Comparison of ENCODE assay signal across 15 cellular contexts in the genomic region with DNA sequence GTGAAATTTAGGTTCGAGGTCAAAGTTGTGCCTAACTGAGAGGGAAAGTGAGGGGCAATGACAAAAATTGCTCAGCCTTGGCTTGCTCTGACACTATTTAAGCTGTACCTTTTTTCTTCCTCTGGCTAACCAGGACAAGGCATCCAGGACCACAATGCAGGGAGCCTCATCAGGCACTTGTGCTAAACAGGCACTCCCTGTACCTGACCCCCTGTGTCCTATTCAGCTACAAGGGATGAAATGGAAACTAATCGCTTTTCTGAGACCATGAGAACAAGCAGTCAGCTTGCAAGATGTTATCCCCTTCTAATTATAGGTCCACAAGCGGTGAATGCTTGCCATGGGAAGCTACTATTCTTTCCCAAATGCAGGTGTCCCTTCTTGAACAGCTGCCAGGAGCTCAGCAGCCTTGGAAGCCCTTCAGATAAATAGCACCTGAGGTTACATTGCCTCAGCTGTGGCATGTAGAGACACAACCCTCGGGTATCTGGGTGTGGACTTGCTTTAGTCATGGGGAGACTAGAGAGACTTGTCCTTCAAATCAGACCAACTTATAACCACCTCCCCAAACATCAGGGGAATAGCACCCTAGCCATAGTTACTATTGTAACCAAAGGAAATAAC. TPM values are rescaled to one million over a fixed set of nuclear protein-coding genes. Genes with fewer than 3 reads are reported as not detected.
DNase-seq lines count a peak whose midpoint lies in the region; ATAC-seq and TF ChIP-seq lines count a peak whose summit lies in the region.
"Had no signal": no experiment of that assay in that cellular context is flagged by ENCODE, and none has a peak within 500 bp of the region (broad histone marks: within the 10 kb centered on the region; RNA-seq: fewer than 3 reads in every experiment).

No MANE protein-coding gene starts in this region.

- H3K4me3 Mint-ChIP-seq in activated T-helper 17 cell treated with anti-CD3 and anti-CD28 coated beads, Interleukin-2, amount 50 U/mL, for 72 hours = no peak overlapping the region
- H3K4me3 Mint-ChIP-seq: CD4-positive, alpha-beta T cell; central memory CD8-positive, alpha-beta T cell; neural crest cell had no signal

- TSS peak; percentile 84 for BruUV-seq in mammary epithelial cell (replicated peaks; lab: Mats Ljungman, UMichigan)

- CTCF ChIA-PET in mammary epithelial cell (lab: Charles Lee; ENCODE audit: low non-redundant PET) = no interaction called here

- WGBS in mammary epithelial cell (ENCODE audit: low coverage, missing lambda C conversion rate) = 11% methylated on average over 4 of the region's 4 CpGs

- DNase-seq in LoVo (ENCODE audit: low spot score) (peak; percentile 86), NCI-H2171 treated with DMSO at 0.1 percent for 48 hours (lab: John Stamatoyannopoulos, UW) (peak; percentile 85), mammary epithelial cell (peak; percentile 100), 8988T (no peak)
- DNase-seq: activated gamma-delta T cell; CD4-positive, alpha-beta T cell; NCI-H526 treated with DMSO at 0.1 percent for 48 hours; stimulated activated CD4-positive, alpha-beta T cell treated with anti-CD3 and anti-CD28 coated beads, Interleukin-12 subunit alpha, Interleukin-12 subunit beta, amount 100 ng/mL, for 4 hours; SW 1271 had no signal

- H3K36me3 ChIP-seq in mammary epithelial cell (ENCODE audit: insufficient read depth, low read length) = no peaks in the 10 kb centered on the region
- H3K36me3 ChIP-seq in subcutaneous abdominal adipose tissue (ENCODE audit: control insufficient read depth in 5 of 5, insufficient read depth in 5 of 5, low read length in 5 of 5) = no peaks in the 10 kb centered on the region

- no peaks in the 10 kb centered on the region for H3K27me3 ChIP-seq in mammary epithelial cell (ENCODE audit: insufficient read depth, low read length)
- H3K27me3 ChIP-seq in subcutaneous abdominal adipose tissue (ENCODE audit: control insufficient read depth in 5 of 5, insufficient read depth in 4 of 5, low read length in 5 of 5) = no peaks in the 10 kb centered on the region

- no peaks in the 10 kb centered on the region for H3K9me3 Mint-ChIP-seq in activated T-helper 17 cell treated with anti-CD3 and anti-CD28 coated beads, Interleukin-2, amount 50 U/mL, for 72 hours
- H3K9me3 Mint-ChIP-seq: CD4-positive, alpha-beta T cell; central memory CD8-positive, alpha-beta T cell; neural crest cell had no signal

- no peak overlapping the region for H3K4me3 ChIP-seq in mammary epithelial cell (replicated peaks in 1 of 3; ENCODE audit: insufficient read depth in 1 of 3, low read depth in 2 of 3, low read length in 3 of 3)
- H3K4me3 ChIP-seq in subcutaneous abdominal adipose tissue (ENCODE audit: low read depth in 1 of 5, low read length in 5 of 5) = no peak overlapping the region

- H3K9me3 ChIP-seq in mammary epithelial cell (replicated peaks; ENCODE audit: insufficient read depth, low read length) (no peaks in the 10 kb centered on the region), subcutaneous abdominal adipose tissue (ENCODE audit: control insufficient read depth in 5 of 5, low read length in 5 of 5) (no peaks in the 10 kb centered on the region)

- dilution Hi-C loops in mammary epithelial cell (cut with HindIII; ENCODE audit: low sequenced_read_pairs) = no loop called here

- H3K27me3 Mint-ChIP-seq in activated T-helper 17 cell treated with anti-CD3 and anti-CD28 coated beads, Interleukin-2, amount 50 U/mL, for 72 hours = no peaks in the 10 kb centered on the region

- no peaks in the 10 kb centered on the region for H4K20me1 ChIP-seq in mammary epithelial cell (ENCODE audit: insufficient read depth, low read length)

- H3K36me3 Mint-ChIP-seq in activated T-helper 17 cell treated with anti-CD3 and anti-CD28 coated beads, Interleukin-2, amount 50 U/mL, for 72 hours (ENCODE audit: low read depth) = no peaks in the 10 kb centered on the region

- H3K27ac Mint-ChIP-seq in activated T-helper 17 cell treated with anti-CD3 and anti-CD28 coated beads, Interleukin-2, amount 50 U/mL, for 72 hours = no peak overlapping the region
- H3K27ac Mint-ChIP-seq: CD4-positive, alpha-beta T cell had no signal

- no peak overlapping the region for H2AFZ ChIP-seq in mammary epithelial cell (ENCODE audit: low read depth, low read length)

- intact Hi-C loops in mammary epithelial cell (cut with micrococcal nuclease) = loop anchor here (1.0 to 5.0 kb wide), 4 partner anchors 34 to 160 kb away; no protein-coding TSS in a partner anchor

- peak overlapping the region; percentile 87 for H3K9ac ChIP-seq in mammary epithelial cell (ENCODE audit: insufficient read depth, low read length)
- H3K9ac ChIP-seq in subcutaneous abdominal adipose tissue (ENCODE audit: low read length in 5 of 5) = no peak overlapping the region

- H3K4me1 Mint-ChIP-seq in activated T-helper 17 cell treated with anti-CD3 and anti-CD28 coated beads, Interleukin-2, amount 50 U/mL, for 72 hours = no peaks in the 10 kb centered on the region
- H3K4me1 Mint-ChIP-seq: central memory CD8-positive, alpha-beta T cell had no signal

- H3K4me1 ChIP-seq in mammary epithelial cell (ENCODE audit: insufficient read depth, low read length) (peaks cover 63% of the 10 kb centered on the region), subcutaneous abdominal adipose tissue (ENCODE audit: control insufficient read depth in 5 of 5, insufficient read depth in 5 of 5, low read length in 5 of 5) (peaks cover 0 to 39% (median 18%) of the 10 kb centered on the region in 5 donors)

- in situ Hi-C loops in mammary epithelial cell (cut with MboI; ENCODE audit: low sequenced_read_pairs in 2 of 2) = no loop called here

- no peak for ATAC-seq in GM18868 (IDR thresholded peaks at IDR 0.05; ENCODE audit: unreplicated experiment)
- no peak for ATAC-seq in activated T-helper 17 cell treated with anti-CD3 and anti-CD28 coated beads, Interleukin-2, amount 50 U/mL, for 72 hours (replicated peaks)
- ATAC-seq: HepG2 had no signal

- no peaks in the 10 kb centered on the region for H3K79me2 ChIP-seq in mammary epithelial cell (ENCODE audit: insufficient read depth, low read length)

- H3K27ac ChIP-seq in mammary epithelial cell (ENCODE audit: insufficient read depth, low read depth, low read length) = peak overlapping the region; percentile 99
- peak overlapping the region; percentile 45 for H3K27ac ChIP-seq in subcutaneous abdominal adipose tissue (ENCODE audit: low read depth, low read length)

- peak overlapping the region; percentile 39 for H3K4me2 ChIP-seq in mammary epithelial cell (ENCODE audit: insufficient read depth, low read depth, low read length)

- no peak for TF ChIP-seq CTCF in mammary epithelial cell (conservative IDR thresholded peaks at IDR 0.05 in 1 of 2, IDR thresholded peaks at IDR 0.05 in 1 of 2; ENCODE audit: extremely low read depth in 1 of 2, insufficient read depth in 1 of 2, low read depth in 1 of 2, low read length in 2 of 2)

RNA-seq across cellular contexts. Expression of a gene that starts 19.1 kb away (rescaled TPM):
- total RNA-seq in mammary epithelial cell = 100 to 1,000 TPM; 562 to 887 TPM
- polyA plus RNA-seq in mammary epithelial cell = 134 TPM
- 741 TPM for polyA minus RNA-seq in mammary epithelial cell
- 1 to 10 TPM; 2.2 to 4.9 TPM for total RNA-seq in activated T-helper 17 cell treated with anti-CD3 and anti-CD28 coated beads, Interleukin-2, amount 50 U/mL, for 72 hours

Comparison
In these comparisons a context has a peak if more than half of its experiments do, and no peak if none do; other contexts are left out.
1. RNA of a gene that starts 19.1 kb away (total RNA-seq): 562 to 887 TPM in mammary epithelial cell; 2.2 to 4.9 TPM in activated T-helper 17 cell treated with anti-CD3 and anti-CD28 coated beads, Interleukin-2, amount 50 U/mL, for 72 hours; every median in the first group is over 10 times any median in the second.